1 cellular context compared by ENCODE assay signal in genomic region chr14:103519043-103519836, GRCh38.
TF ChIP-seq lines count a peak whose summit lies in the region.

No MANE protein-coding gene starts in this region.

TF ChIP-seq in HEK293, 187 proteins besides CTCF, POLR2A, EP300 and RAD21 (continued from another document and continues in another):
- TF ChIP-seq ZNF148 (tag by site-specific recombination; IDR thresholded peaks at IDR 0.05; ENCODE audit: borderline replicate concordance) = no peak
- no peak for TF ChIP-seq ZNF530 (tag by site-specific recombination; IDR thresholded peaks at IDR 0.05; ENCODE audit: low read depth)
- TF ChIP-seq SETDB1 (IDR thresholded peaks at IDR 0.05; ENCODE audit: insufficient read length, low read length) = no peak
- TF ChIP-seq ZNF214 (tag by site-specific recombination; IDR thresholded peaks at IDR 0.05; ENCODE audit: borderline replicate concordance) = no peak
- no peak for TF ChIP-seq ZNF112 (tag by site-specific recombination; IDR thresholded peaks at IDR 0.05)
- TF ChIP-seq ZNF292 (tag by site-specific recombination; IDR thresholded peaks at IDR 0.05; ENCODE audit: borderline replicate concordance, low read depth) = no peak
- peak; percentile 83; the same call in 1 of the 2 replicates for TF ChIP-seq KLF7 (tag by site-specific recombination; IDR thresholded peaks at IDR 0.05; ENCODE audit: borderline replicate concordance)
- TF ChIP-seq ZNF133 (tag by site-specific recombination; IDR thresholded peaks at IDR 0.05) = no peak
- TF ChIP-seq ZEB2 (tag by site-specific recombination; IDR thresholded peaks at IDR 0.05) = no peak; the same call in none of the 2 replicates
- TF ChIP-seq ZNF169 (tag by site-specific recombination; IDR thresholded peaks at IDR 0.05) = no peak
- no peak for TF ChIP-seq ZNF138 (tag by site-specific recombination; IDR thresholded peaks at IDR 0.05; ENCODE audit: borderline replicate concordance)
- peak; percentile 64 for TF ChIP-seq ZSCAN30 (tag by site-specific recombination; IDR thresholded peaks at IDR 0.05)
- TF ChIP-seq ZNF785 (tag by site-specific recombination; IDR thresholded peaks at IDR 0.05) = no peak
- peak; percentile 73; the same call in 1 of the 2 replicates for TF ChIP-seq ZBTB20 (tag by site-specific recombination; IDR thresholded peaks at IDR 0.05)
- TF ChIP-seq RBAK (tag by site-specific recombination; IDR thresholded peaks at IDR 0.05) = no peak
- peak; percentile 86 for TF ChIP-seq PRDM10 (tag by site-specific recombination; IDR thresholded peaks at IDR 0.05)
- no peak for TF ChIP-seq ZNF19 (tag by site-specific recombination; IDR thresholded peaks at IDR 0.05; ENCODE audit: low read depth)
- TF ChIP-seq ZBTB1 (tag by site-specific recombination; IDR thresholded peaks at IDR 0.05) = peak; percentile 41; the same call in 1 of the 2 replicates
- TF ChIP-seq ZNF654 (tag by site-specific recombination; IDR thresholded peaks at IDR 0.05; ENCODE audit: low read depth) = 0 out of 2 replicates have a peak, but pooled peaks have one; percentile 12
- TF ChIP-seq ZNF449 (tag by site-specific recombination; IDR thresholded peaks at IDR 0.05) = no peak
- TF ChIP-seq SALL2 (tag by site-specific recombination; IDR thresholded peaks at IDR 0.05; ENCODE audit: borderline replicate concordance) = no peak
- 0 out of 2 replicates have a peak, but pooled peaks have one; percentile 9 for TF ChIP-seq ZBTB7A (tag by site-specific recombination; IDR thresholded peaks at IDR 0.05; ENCODE audit: low read depth)
- TF ChIP-seq ZNF777 (tag by site-specific recombination; IDR thresholded peaks at IDR 0.05; ENCODE audit: borderline replicate concordance) = no peak
- TF ChIP-seq HOXD13 (CRISPR knock-in tag; IDR thresholded peaks at IDR 0.05; ENCODE audit: borderline replicate concordance) = no peak
- TF ChIP-seq ZNF600 (tag by site-specific recombination; IDR thresholded peaks at IDR 0.05) = peak; percentile 98
- no peak for TF ChIP-seq ZNF488 (tag by site-specific recombination; IDR thresholded peaks at IDR 0.05)
- TF ChIP-seq ZBTB48 (tag by site-specific recombination; IDR thresholded peaks at IDR 0.05) = 0 out of 2 replicates have a peak, but pooled peaks have one; percentile 63
- no peak for TF ChIP-seq ZNF791 (tag by site-specific recombination; IDR thresholded peaks at IDR 0.05)
- no peak for TF ChIP-seq ZNF2 (tag by site-specific recombination; IDR thresholded peaks at IDR 0.05)
- TF ChIP-seq ZNF174 (tag by site-specific recombination; IDR thresholded peaks at IDR 0.05) = no peak
- no peak for TF ChIP-seq ZNF585B (tag by site-specific recombination; IDR thresholded peaks at IDR 0.05)
- TF ChIP-seq SP2 (tag by site-specific recombination; IDR thresholded peaks at IDR 0.05) = peak; percentile 66
- no peak for TF ChIP-seq ZNF175 (tag by site-specific recombination; IDR thresholded peaks at IDR 0.05)
- TF ChIP-seq KLF1 (tag by site-specific recombination; IDR thresholded peaks at IDR 0.05) = peak; percentile 84
- no peak for TF ChIP-seq ZNF146 (tag by site-specific recombination; IDR thresholded peaks at IDR 0.05)
- TF ChIP-seq GLI4 (tag by site-specific recombination; IDR thresholded peaks at IDR 0.05) = 0 out of 2 replicates have a peak, but pooled peaks have one; percentile 16
- no peak for TF ChIP-seq ZNF558 (tag by site-specific recombination; IDR thresholded peaks at IDR 0.05)
- TF ChIP-seq ZNF391 (tag by site-specific recombination; IDR thresholded peaks at IDR 0.05; ENCODE audit: borderline replicate concordance, low read depth) = no peak; the same call in 1 of the 2 replicates
- TF ChIP-seq ZNF76 (tag by site-specific recombination; IDR thresholded peaks at IDR 0.05; ENCODE audit: borderline replicate concordance, low read depth) = peak; percentile 68
- TF ChIP-seq ZNF416 (tag by site-specific recombination; IDR thresholded peaks at IDR 0.05) = no peak
- no peak; the same call in 1 of the 2 replicates for TF ChIP-seq ZNF843 (tag by site-specific recombination; IDR thresholded peaks at IDR 0.05)
- peak; percentile 72 for TF ChIP-seq ZNF10 (tag by site-specific recombination; IDR thresholded peaks at IDR 0.05)
- TF ChIP-seq ZSCAN23 (tag by site-specific recombination; IDR thresholded peaks at IDR 0.05) = 0 out of 2 replicates have a peak, but pooled peaks have one; percentile 18
- TF ChIP-seq ZNF366 (tag by site-specific recombination; conservative IDR thresholded peaks at IDR 0.05) = peak; percentile 95
- peak; percentile 68; the same call in 1 of the 2 replicates for TF ChIP-seq ZNF561 (tag by site-specific recombination; IDR thresholded peaks at IDR 0.05; ENCODE audit: borderline replicate concordance)
- no peak for TF ChIP-seq MEIS1 (CRISPR knock-in tag; IDR thresholded peaks at IDR 0.05; ENCODE audit: borderline replicate concordance)
- TF ChIP-seq ZNF549 (tag by site-specific recombination; IDR thresholded peaks at IDR 0.05) = no peak
- no peak for TF ChIP-seq TCF7L2 (IDR thresholded peaks at IDR 0.05; ENCODE audit: borderline replicate concordance, low read depth, low read length)
- TF ChIP-seq ZBTB17 (tag by site-specific recombination; IDR thresholded peaks at IDR 0.05) = peak; percentile 99
- TF ChIP-seq ZNF658 (tag by site-specific recombination; IDR thresholded peaks at IDR 0.05) = no peak
- no peak for TF ChIP-seq ZSCAN5A (tag by site-specific recombination; IDR thresholded peaks at IDR 0.05)
- peak; percentile 63 for TF ChIP-seq INSM2 (tag by site-specific recombination; IDR thresholded peaks at IDR 0.05)
- no peak for TF ChIP-seq ZNF362 (tag by site-specific recombination; IDR thresholded peaks at IDR 0.05)
- no peak for TF ChIP-seq ZNF707 (tag by site-specific recombination; IDR thresholded peaks at IDR 0.05)
- no peak for TF ChIP-seq ZNF768 (tag by site-specific recombination; IDR thresholded peaks at IDR 0.05)
- no peak for TF ChIP-seq ZNF280D (tag by site-specific recombination; IDR thresholded peaks at IDR 0.05)
- TF ChIP-seq ZNF37A (tag by site-specific recombination; IDR thresholded peaks at IDR 0.05) = no peak
- no peak for TF ChIP-seq PRDM1 (tag by site-specific recombination; IDR thresholded peaks at IDR 0.05)
